Comparison of ENCODE assay signal across 8 cellular contexts in the genomic region with DNA sequence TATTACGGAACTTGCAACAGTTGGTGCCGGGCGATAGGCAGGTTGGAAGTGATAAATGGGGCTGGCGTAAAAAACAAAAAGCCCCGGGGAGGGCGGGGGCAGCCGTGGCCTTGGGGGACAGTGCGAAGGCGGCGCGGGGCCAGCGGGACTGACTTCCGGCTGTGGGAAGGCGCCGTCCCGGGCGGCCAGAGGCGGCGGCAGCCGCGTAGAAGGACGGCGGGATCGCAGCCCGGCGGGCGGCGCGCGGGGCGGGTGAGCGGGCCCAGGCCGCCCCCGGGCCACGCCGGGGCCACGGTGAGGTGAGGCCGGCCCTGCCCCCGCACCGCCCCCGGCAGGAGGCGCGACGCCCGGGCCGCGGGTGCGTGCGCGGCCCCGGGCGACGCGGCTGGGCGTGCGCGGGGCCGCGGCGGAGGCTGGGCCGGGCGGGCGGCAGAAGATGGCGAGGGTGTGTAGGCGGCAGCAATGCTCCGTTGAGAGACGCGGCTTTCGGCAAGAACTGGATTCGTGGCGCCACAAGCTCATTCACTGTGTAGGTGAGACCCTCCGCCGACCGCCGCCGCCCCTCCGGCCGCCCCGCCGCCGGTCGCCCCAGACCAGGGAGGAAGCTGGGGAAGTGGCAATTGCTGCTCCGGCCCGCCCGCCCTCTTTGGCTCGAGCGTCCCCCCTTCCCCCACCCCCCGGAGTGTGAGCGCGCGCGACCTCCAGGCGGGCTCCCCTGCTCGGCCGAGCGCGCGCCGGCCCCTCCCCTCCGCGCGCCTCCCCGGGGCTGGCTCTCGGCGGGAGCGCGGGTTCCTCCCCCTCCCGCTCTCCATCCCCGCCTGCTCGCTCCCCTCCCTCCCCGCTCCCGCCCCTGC. TPM values are rescaled to one million over a fixed set of nuclear protein-coding genes. Genes with fewer than 3 reads are reported as not detected.
DNase-seq lines count a peak whose midpoint lies in the region; ATAC-seq, FAIRE-seq and TF ChIP-seq lines count a peak whose summit lies in the region.

A gene (plus strand): TSS at position 432 of the 854 bp plus-strand sequence. CDS start 116,760 bp downstream, outside the sequence.

- peak; percentile 96 for FAIRE-seq in GM12891 (lab: Jason Lieb, UNC)

- peak within 1 kb of the TSS; percentile 100 for H3K27ac ChIP-seq in urinary bladder (ENCODE audit: low read depth)

- no peaks in the 10 kb centered on the region for H3K36me3 ChIP-seq in urinary bladder (ENCODE audit: insufficient read depth)

- peak within 1 kb of the TSS; percentile 83 for H3K4me3 ChIP-seq in urinary bladder (ENCODE audit: low read depth, low read length)

- H3K4me1 ChIP-seq in urinary bladder (ENCODE audit: insufficient read depth), result peaks cover 1% of the 10 kb centered on the region

- WGBS in urinary bladder, result under 1% methylated on average over 108 of the region's 112 CpGs

- TF ChIP-seq POLR2A in GM12891 (IDR thresholded peaks at IDR 0.05; ENCODE audit: low read depth, low read length), result peak; percentile 85

- peak; percentile 94 for DNase-seq in GM12891 (ENCODE audit: insufficient read length, low spot score)
- peak; percentile 81 to 93 (median 89) for DNase-seq in NCI-H1417 (lab: John Stamatoyannopoulos, UW)
- peak; percentile 61 to 96 (median 74) for DNase-seq in T-helper 2 cell
- DNase-seq in amygdala (lab: John Stamatoyannopoulos, UW), result peak in 53 of 56 donors; percentile 32 to 96 (median 83)
- DNase-seq in left ventricle myocardium superior, result peak; percentile 93
- peak; percentile 76 for DNase-seq in pulmonary artery endothelial cell (ENCODE audit: low read depth, low spot score)

- intact Hi-C loops in left ventricle myocardium superior (cut with micrococcal nuclease), result no loop called here

- peak; percentile 73 for ATAC-seq in HG02642 (IDR thresholded peaks at IDR 0.05; ENCODE audit: poor library complexity, unreplicated experiment)
- ATAC-seq in left ventricle myocardium superior, result peak; percentile 90

TF ChIP-seq in GM12891, 5 proteins besides CTCF, POLR2A, EP300 and RAD21:
- TF ChIP-seq PAX5 (IDR thresholded peaks at IDR 0.05; ENCODE audit: insufficient read depth, low read length, severe bottlenecking) (no peak), POU2F2 (IDR thresholded peaks at IDR 0.05; ENCODE audit: low read depth, low read length) (no peak), TAF1 (IDR thresholded peaks at IDR 0.05; ENCODE audit: low read depth, low read length) (peak; percentile 77), SPI1 (IDR thresholded peaks at IDR 0.05; ENCODE audit: low read depth, low read length) (no peak), POLR2AphosphoS5 (IDR thresholded peaks at IDR 0.05; ENCODE audit: low read depth, low read length) (peak; percentile 71)
TF ChIP-seq in GM12891: peak in this region for 2.

RNA-seq across cellular contexts. Expression of the gene that starts here (rescaled TPM):
- polyA plus RNA-seq in GM12891 (2012; ENCODE audit: low read depth, missing spikeins), result 5.8 TPM
- total RNA-seq in left ventricle myocardium superior (19.8 TPM), pulmonary artery endothelial cell (14.8 and 21.0 TPM in 2 replicates), urinary bladder (91.7 TPM)
- 3.2 TPM for polyA plus RNA-seq in urinary bladder

Comparison
In these comparisons a context has a peak if more than half of its experiments do, and no peak if none do; other contexts are left out.
1. Peak in every context shown above with its lines: DNase-seq, ATAC-seq, H3K4me3 ChIP-seq and H3K27ac ChIP-seq.